Comparison of ENCODE assay signal across 8 cellular contexts in the genomic region with DNA sequence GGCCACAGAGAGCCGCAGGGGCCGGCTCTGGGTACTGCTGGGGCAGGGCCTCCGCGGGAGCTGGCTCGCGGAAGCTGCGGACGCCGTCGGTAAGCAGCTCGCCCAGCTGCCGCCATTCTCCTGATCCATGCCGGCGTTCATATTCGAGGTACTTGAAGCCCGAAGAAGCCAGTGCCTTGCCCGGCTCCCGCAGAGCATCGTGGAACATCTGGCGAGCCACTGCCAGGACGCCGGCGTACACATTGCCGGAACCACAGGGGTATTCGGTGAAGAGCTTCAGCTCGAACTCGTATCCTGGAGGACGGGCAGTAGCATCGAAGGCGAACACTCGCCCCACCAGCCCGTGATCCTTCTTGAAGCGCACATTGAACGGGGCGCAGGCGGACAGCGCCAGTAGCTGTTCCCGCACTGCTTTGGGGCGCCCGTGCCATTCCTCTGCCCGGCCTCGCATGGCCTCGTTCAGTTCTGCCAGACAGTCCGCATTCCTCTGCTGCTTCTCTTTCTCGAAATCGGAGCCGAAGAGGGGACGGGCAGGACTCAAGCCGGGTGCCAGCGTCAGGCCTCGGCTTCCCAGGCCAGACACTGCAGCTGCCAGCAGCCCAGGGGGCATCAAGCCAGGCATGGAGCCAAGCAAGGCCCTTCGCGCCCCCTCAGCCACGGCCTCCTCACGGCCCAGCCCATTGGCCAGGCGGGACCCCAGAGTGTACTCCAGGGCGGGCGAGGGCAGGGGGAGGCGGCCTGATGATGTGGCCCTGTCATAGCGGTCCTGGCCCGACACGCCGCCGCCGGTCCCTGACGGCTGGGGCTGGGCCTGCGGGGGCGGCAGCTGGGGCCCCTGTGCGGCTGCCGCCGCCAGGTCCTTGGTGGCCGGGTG. TPM values are rescaled to one million over a fixed set of nuclear protein-coding genes. Genes with fewer than 3 reads are reported as not detected.
DNase-seq lines count a peak whose midpoint lies in the region; ATAC-seq and TF ChIP-seq lines count a peak whose summit lies in the region.

No MANE protein-coding gene starts in this region.

- peaks cover 10% of the 10 kb centered on the region for H3K27me3 Mint-ChIP-seq in CD4-positive, CD25-positive, alpha-beta regulatory T cell

- no peak overlapping the region for H3K27ac Mint-ChIP-seq in CD4-positive, CD25-positive, alpha-beta regulatory T cell

- H3K36me3 ChIP-seq in CD4-positive, CD25-positive, alpha-beta regulatory T cell (ENCODE audit: control insufficient read depth, insufficient read depth, low read length): no peaks in the 10 kb centered on the region

- no peaks in the 10 kb centered on the region for H3K9me3 ChIP-seq in CD4-positive, CD25-positive, alpha-beta regulatory T cell (ENCODE audit: control insufficient read depth in 2 of 2, low read length in 2 of 2)

- H3K4me3 Mint-ChIP-seq in CD4-positive, CD25-positive, alpha-beta regulatory T cell: peak overlapping the region in 2 of 4 donors; percentile 60 to 65

- peaks cover 8% of the 10 kb centered on the region for H3K36me3 Mint-ChIP-seq in CD4-positive, CD25-positive, alpha-beta regulatory T cell

- no peak for TF ChIP-seq CTCF in WI38 (IDR thresholded peaks at IDR 0.05; ENCODE audit: low read depth, low read length)
- TF ChIP-seq CTCF in fibroblast of the aortic adventitia (IDR thresholded peaks at IDR 0.05; ENCODE audit: insufficient read depth, low read length): no peak

- H3K4me1 Mint-ChIP-seq in CD4-positive, CD25-positive, alpha-beta regulatory T cell: peaks cover 0 to 31% (median 20%) of the 10 kb centered on the region in 4 donors

- H3K27me3 ChIP-seq in CD4-positive, CD25-positive, alpha-beta regulatory T cell (ENCODE audit: control insufficient read depth, insufficient read depth, low read length): no peaks in the 10 kb centered on the region

- H3K4me3 ChIP-seq in CD4-positive, CD25-positive, alpha-beta regulatory T cell (ENCODE audit: low read depth, low read length): no peak overlapping the region
- H3K4me3 ChIP-seq in WI38 (ENCODE audit: low read depth, low read length) (peak overlapping the region; percentile 68), fibroblast of the aortic adventitia (ENCODE audit: low read depth, low read length) (peak overlapping the region; percentile 87), skeletal muscle cell (ENCODE audit: low read depth, low read length) (peak overlapping the region; percentile 66)

- ATAC-seq in CD4-positive, CD25-positive, alpha-beta regulatory T cell (ENCODE audit: low read depth in 2 of 2): no peak
- ATAC-seq in GM21576 (IDR thresholded peaks at IDR 0.05; ENCODE audit: unreplicated experiment) (peak; percentile 6), HG02610 (IDR thresholded peaks at IDR 0.05; ENCODE audit: unreplicated experiment) (no peak)

- DNase-seq in CD4-positive, CD25-positive, alpha-beta regulatory T cell: no peak
- DNase-seq in fibroblast of the aortic adventitia (ENCODE audit: low read depth): no peak
- no peak for DNase-seq in skeletal muscle cell (ENCODE audit: low read depth)
- no peak for DNase-seq in KG1 (lab: John Stamatoyannopoulos, UW)
- DNase-seq in NCI-H345 treated with DMSO at 0.1 percent for 48 hours (lab: John Stamatoyannopoulos, UW; ENCODE audit: unreplicated experiment): no peak

- peaks cover 43% of the 10 kb centered on the region for H3K4me1 ChIP-seq in CD4-positive, CD25-positive, alpha-beta regulatory T cell (ENCODE audit: control insufficient read depth, insufficient read depth, low read length, poor library complexity, severe bottlenecking)

- peak overlapping the region; percentile 88 for H3K27ac ChIP-seq in CD4-positive, CD25-positive, alpha-beta regulatory T cell (ENCODE audit: insufficient read depth, low read length, poor library complexity, severe bottlenecking)

- no peaks in the 10 kb centered on the region for H3K9me3 Mint-ChIP-seq in CD4-positive, CD25-positive, alpha-beta regulatory T cell

RNA-seq across cellular contexts. Expression of gene IRF2BP1, which starts 1.0 kb away (rescaled TPM):
- 21.2 TPM for total RNA-seq in CD4-positive, CD25-positive, alpha-beta regulatory T cell
- polyA plus RNA-seq in CD4-positive, CD25-positive, alpha-beta regulatory T cell: 1 to 10 TPM; 4.5 to 6.4 (median 5.4) TPM
- total RNA-seq in fibroblast of the aortic adventitia (ENCODE audit: low replicate concordance): 21.3 and 25.7 TPM in 2 replicates

RNA-seq across cellular contexts. Expression of gene MYPOP, which starts 17.5 kb away (rescaled TPM):
- total RNA-seq in CD4-positive, CD25-positive, alpha-beta regulatory T cell: 8.7 TPM
- polyA plus RNA-seq in CD4-positive, CD25-positive, alpha-beta regulatory T cell: under 1 TPM in 3 of 4 donors, not detected in 1; 0.17 to 0.44 (median 0.20) TPM
- total RNA-seq in fibroblast of the aortic adventitia (ENCODE audit: low replicate concordance): 0.33 and 2.4 TPM in 2 replicates

RNA-seq across cellular contexts. Expression of gene FOXA3, which starts 20.8 kb away (rescaled TPM):
- total RNA-seq in CD4-positive, CD25-positive, alpha-beta regulatory T cell: not detected
- not detected for polyA plus RNA-seq in CD4-positive, CD25-positive, alpha-beta regulatory T cell
- total RNA-seq in fibroblast of the aortic adventitia (ENCODE audit: low replicate concordance): not detected in 2 replicates

RNA-seq across cellular contexts. Expression of gene SYMPK, which starts 22.0 kb away (rescaled TPM):
- 87.6 TPM for total RNA-seq in CD4-positive, CD25-positive, alpha-beta regulatory T cell
- polyA plus RNA-seq in CD4-positive, CD25-positive, alpha-beta regulatory T cell: 10 to 100 TPM in 2 of 4 donors, 1 to 10 TPM in 2; 5.0 to 13.0 (median 8.6) TPM
- total RNA-seq in fibroblast of the aortic adventitia (ENCODE audit: low replicate concordance): 21.3 and 38.1 TPM in 2 replicates

RNA-seq across cellular contexts. Expression of gene NANOS2, which starts 29.7 kb away (rescaled TPM):
- not detected for total RNA-seq in CD4-positive, CD25-positive, alpha-beta regulatory T cell
- polyA plus RNA-seq in CD4-positive, CD25-positive, alpha-beta regulatory T cell: not detected
- not detected in 2 replicates for total RNA-seq in fibroblast of the aortic adventitia (ENCODE audit: low replicate concordance)
